ENCODE assay signal across 8 cellular contexts in genomic region chr10:48289652-48290238, GRCh38. TPM values are rescaled to one million over a fixed set of nuclear protein-coding genes. Genes with fewer than 3 reads are reported as not detected.
DNase-seq lines count a peak whose midpoint lies in the region; ATAC-seq, FAIRE-seq and TF ChIP-seq lines count a peak whose summit lies in the region.

No MANE protein-coding gene starts in this region.

- H3K9me3 ChIP-seq in adipocyte (ENCODE audit: control insufficient read depth, low read length) = no peaks in the 10 kb centered on the region
- no peaks in the 10 kb centered on the region for H3K9me3 ChIP-seq in right cardiac atrium (ENCODE audit: control insufficient read depth, low read length)
- H3K9me3 ChIP-seq in small intestine (ENCODE audit: control insufficient read depth, low read depth) = no peaks in the 10 kb centered on the region

- 16% methylated on average over 8 of the region's 8 CpGs for WGBS in right cardiac atrium
- 21 to 24% (median 21%) methylated on average over 8 of the region's 8 CpGs for WGBS in small intestine, 3 donors

- no peaks in the 10 kb centered on the region for H3K36me3 ChIP-seq in adipocyte (ENCODE audit: control insufficient read depth, insufficient read depth, low read length, severe bottlenecking)
- H3K36me3 ChIP-seq in small intestine (ENCODE audit: control insufficient read depth in 2 of 2, insufficient read depth in 2 of 2, low read length in 2 of 2) = no peaks in the 10 kb centered on the region

- peaks cover 13% of the 10 kb centered on the region for H3K4me1 ChIP-seq in adipocyte (ENCODE audit: control insufficient read depth, insufficient read depth, low read length)
- peaks cover 2% of the 10 kb centered on the region for H3K4me1 ChIP-seq in right cardiac atrium (ENCODE audit: control insufficient read depth, insufficient read depth, low read length)
- H3K4me1 ChIP-seq in small intestine (ENCODE audit: control insufficient read depth in 2 of 2, insufficient read depth in 1 of 2, low read depth in 1 of 2, low read length in 1 of 2) = peaks cover 4 to 6% of the 10 kb centered on the region in 2 donors

- no peak overlapping the region for H3K27ac ChIP-seq in right cardiac atrium (ENCODE audit: low read length)
- no peak overlapping the region for H3K27ac ChIP-seq in small intestine (ENCODE audit: low read depth in 1 of 2, low read length in 1 of 2)

- TF ChIP-seq CTCF in GM12801 (IDR thresholded peaks at IDR 0.05; ENCODE audit: extremely low read depth, insufficient read length) = peak; percentile 74

- ATAC-seq in HG03354 (IDR thresholded peaks at IDR 0.05; ENCODE audit: poor library complexity, severe bottlenecking, unreplicated experiment) (peak; percentile 54), right cardiac atrium (peak; percentile 52 to 68), HG02840 (IDR thresholded peaks at IDR 0.05; ENCODE audit: low FRiP score, unreplicated experiment) (no peak)

- intact Hi-C loops in right cardiac atrium (cut with DNase I) = no loop called here

- H3K9ac ChIP-seq in adipocyte (ENCODE audit: low read length) = no peak overlapping the region

- peak; percentile 61 for DNase-seq in ACHN
- peak; percentile 24 for DNase-seq in RCC 7860 (ENCODE audit: low spot score)
- peak; percentile 73 for DNase-seq in adipocyte (ENCODE audit: low read depth)
- DNase-seq in right cardiac atrium = peak; percentile 54 to 86 (median 77)
- peak; percentile 42 for DNase-seq in small intestine

- FAIRE-seq in RCC 7860 (lab: Jason Lieb, UNC) = no peak
- FAIRE-seq in small intestine (lab: Jason Lieb, UNC) = no peak

- H3K4me3 ChIP-seq in adipocyte (ENCODE audit: low read length) (no peak overlapping the region), right cardiac atrium (ENCODE audit: low read length) (no peak overlapping the region), small intestine (ENCODE audit: low read depth in 1 of 2, low read length in 2 of 2) (no peak overlapping the region)

- in situ Hi-C loops in ACHN (cut with HindIII; ENCODE audit: low pct_ligation_motif_present, low pct_unique_long_range_greater_than_20kb, low sequenced_read_pairs) = no loop called here

- H3K27me3 ChIP-seq in adipocyte (replicated peaks; ENCODE audit: control insufficient read depth, insufficient read depth, low read length) (peaks cover 13% of the 10 kb centered on the region), right cardiac atrium (ENCODE audit: control insufficient read depth, insufficient read depth) (no peaks in the 10 kb centered on the region), small intestine (ENCODE audit: control insufficient read depth in 2 of 2, insufficient read depth in 2 of 2, low read length in 2 of 2) (no peaks in the 10 kb centered on the region)

RNA-seq across cellular contexts. Expression of gene FRMPD2, which starts 15.2 kb away (rescaled TPM):
- total RNA-seq in right cardiac atrium = 1 to 10 TPM; 3.5 to 6.5 (median 4.5) TPM
- polyA plus RNA-seq in right cardiac atrium (1.3 TPM), small intestine (not detected)

RNA-seq across cellular contexts. Expression of gene MAPK8, which starts 16.7 kb away (rescaled TPM):
- 10 to 100 TPM; 31.5 to 35.5 (median 34.1) TPM for total RNA-seq in right cardiac atrium
- 9.4 TPM for polyA plus RNA-seq in right cardiac atrium
- polyA plus RNA-seq in small intestine = 10 to 100 TPM; 12.4 to 23.0 (median 21.7) TPM

Comparison
In these comparisons a context has a peak if more than half of its experiments do, and no peak if none do; other contexts are left out.
1. DNase-seq: peak in every context shown above with its lines; median percentile 77 in right cardiac atrium; 73 in adipocyte; 61 in ACHN; 42 in small intestine; 24 in RCC 7860.